10 cellular contexts compared by ENCODE assay signal in genomic region chr4:38691251-38692008, GRCh38. TPM values are rescaled to one million over a fixed set of nuclear protein-coding genes. Genes with fewer than 3 reads are reported as not detected.
DNase-seq lines count a peak whose midpoint lies in the region; ATAC-seq and TF ChIP-seq lines count a peak whose summit lies in the region.
"Had no signal": no experiment of that assay in that cellular context is flagged by ENCODE, and none has a peak within 500 bp of the region (broad histone marks: within the 10 kb centered on the region; RNA-seq: fewer than 3 reads in every experiment).

No MANE protein-coding gene starts in this region.

- TF ChIP-seq CTCF in dorsolateral prefrontal cortex (IDR thresholded peaks at IDR 0.05 in 54 of 56, conservative IDR thresholded peaks at IDR 0.05 in 2 of 56; ENCODE audit: low read depth in 1 of 56, partially characterized antibody in 56 of 56) = no peak

- peak; percentile 74 for DNase-seq in EH (ENCODE audit: low read depth)
- DNase-seq in dorsolateral prefrontal cortex = no peak
- DNase-seq in iris pigment epithelial cell (ENCODE audit: low read depth) = peak; percentile 91
- DNase-seq in H4 (ENCODE audit: low spot score) = no peak
- no peak for DNase-seq in activated CD4-positive, alpha-beta T cell treated with anti-CD3 and anti-CD28 coated beads for 48 hours
- no peak for DNase-seq in T1000 (lab: John Stamatoyannopoulos, UW)
- DNase-seq: cortex of kidney, NCI-H1417 treated with DMSO at 0.1 percent for 48 hours had no signal

- H3K9me3 ChIP-seq in skeletal muscle satellite cell (replicated peaks; ENCODE audit: low read length) = no peaks in the 10 kb centered on the region

- H3K4me3 ChIP-seq in dorsolateral prefrontal cortex = no peak overlapping the region
- H3K4me3 ChIP-seq in skeletal muscle satellite cell (ENCODE audit: low read length) = no peak overlapping the region

- H3K4me2 ChIP-seq in skeletal muscle satellite cell (ENCODE audit: low read length) = peak overlapping the region; percentile 25

- peak overlapping the region in 32 of 59 donors; percentile 1 to 62 (median 26) for H3K27ac ChIP-seq in dorsolateral prefrontal cortex

- H3K27me3 ChIP-seq in dorsolateral prefrontal cortex (no peaks in the 10 kb centered on the region), skeletal muscle satellite cell (ENCODE audit: control insufficient read depth, insufficient read depth, low read length) (no peaks in the 10 kb centered on the region)

- peaks cover 68% of the 10 kb centered on the region for H3K36me3 ChIP-seq in skeletal muscle satellite cell (ENCODE audit: insufficient read depth, low read length)

- no peak for ATAC-seq in HG03520 (IDR thresholded peaks at IDR 0.05; ENCODE audit: unreplicated experiment)

- intact Hi-C loops in dorsolateral prefrontal cortex (cut with DNase I) = no loop called here

- H3K4me1 ChIP-seq in skeletal muscle satellite cell (ENCODE audit: control insufficient read depth, insufficient read depth, low read length) = peaks cover 32% of the 10 kb centered on the region

- H3K9ac ChIP-seq in skeletal muscle satellite cell (ENCODE audit: low read depth, low read length) = peak overlapping the region; percentile 33

RNA-seq across cellular contexts. Expression of gene KLF3, which starts 27.4 kb away (rescaled TPM):
- 10 to 100 TPM; 20.0 to 55.9 (median 31.2) TPM for total RNA-seq in dorsolateral prefrontal cortex
- 8.3 and 9.4 TPM in 2 replicates for total RNA-seq in skeletal muscle satellite cell (2012; rRNA removed)
- total RNA-seq in H4 (2014; rRNA removed; shearing (Covaris generic)) = 5.2 and 8.0 TPM in 2 replicates

Comparison
In these comparisons a context has a peak if more than half of its experiments do, and no peak if none do; other contexts are left out.
1. DNase-seq: peak in EH (single experiment) and iris pigment epithelial cell (single experiment); none in dorsolateral prefrontal cortex (0 of 10), H4 (single experiment), activated CD4-positive, alpha-beta T cell treated with anti-CD3 and anti-CD28 coated beads for 48 hours (single experiment) and T1000 (single experiment).